18 cellular contexts compared by ENCODE assay signal in genomic region chr18:12048010-12048826, GRCh38. TPM values are rescaled to one million over a fixed set of nuclear protein-coding genes. Genes with fewer than 3 reads are reported as not detected.
A peak's percentile ranks its signal among the peaks of the same experiment; 100 is the strongest.
DNase-seq lines count a peak whose midpoint lies in the region; TF ChIP-seq lines count a peak whose summit lies in the region.
"Had no signal": no experiment of that assay in that cellular context is flagged by ENCODE, and none has a peak within 500 bp of the region (broad histone marks: within the 10 kb centered on the region; RNA-seq: fewer than 3 reads in every experiment).

No MANE protein-coding gene starts in this region.

- H3K4me3 Mint-ChIP-seq in chondrocyte (ENCODE audit: unreplicated experiment) = peak overlapping the region; percentile 61
- H3K4me3 Mint-ChIP-seq: activated naive CD4-positive, alpha-beta T cell treated with anti-CD3 and anti-CD28 coated beads, Interleukin-2, amount 10 ng/mL, durations not matched to agents 7 days and 5 days; CD14-positive monocyte; immature natural killer cell had no signal

- no peaks in the 10 kb centered on the region for H3K9me3 Mint-ChIP-seq in chondrocyte (ENCODE audit: low read depth)
- H3K9me3 Mint-ChIP-seq: activated naive CD4-positive, alpha-beta T cell treated with anti-CD3 and anti-CD28 coated beads, Interleukin-2, amount 10 ng/mL, durations not matched to agents 7 days and 5 days; CD14-positive monocyte; immature natural killer cell had no signal

- no peaks in the 10 kb centered on the region for H3K27me3 Mint-ChIP-seq in chondrocyte (ENCODE audit: low read depth)

- DNase-seq in ELR (ENCODE audit: low read depth) (peak; percentile 47), NCI-H226 (peak; percentile 44), chondrocyte (ENCODE audit: low spot score) (no peak), occipital lobe (lab: John Stamatoyannopoulos, UW) (peak; percentile 22), NCI-H510A (lab: John Stamatoyannopoulos, UW) (no peak), NK-92 (lab: John Stamatoyannopoulos, UW; ENCODE audit: unreplicated experiment) (no peak), T-helper 2 cell (no peak)
- DNase-seq in central memory CD4-positive, alpha-beta T cell = no peak
- DNase-seq: activated naive CD4-positive, alpha-beta T cell treated with anti-CD3 and anti-CD28 coated beads, Interleukin-2, amount 10 ng/mL, durations not matched to agents 7 days and 5 days; immature natural killer cell; mucosa of descending colon; NCI-H1092 treated with DMSO at 0.1 percent for 48 hours; NCI-H2171; NK-92 treated with Interleukin-12 subunit alpha and Interleukin-12 subunit beta, amount 100 ng/mL, for 24 hours; stimulated activated CD4-positive, alpha-beta T cell treated with anti-CD3 and anti-CD28 coated beads, Interleukin-15, amount 100 ng/mL, for 24 hours had no signal

- no peak for TF ChIP-seq CTCF in chondrocyte (IDR thresholded peaks at IDR 0.05)

- H3K36me3 Mint-ChIP-seq in chondrocyte (ENCODE audit: low read depth) = no peaks in the 10 kb centered on the region
- H3K36me3 Mint-ChIP-seq: activated naive CD4-positive, alpha-beta T cell treated with anti-CD3 and anti-CD28 coated beads, Interleukin-2, amount 10 ng/mL, durations not matched to agents 7 days and 5 days; CD14-positive monocyte; immature natural killer cell had no signal

- peaks cover 48% of the 10 kb centered on the region for H3K4me1 Mint-ChIP-seq in chondrocyte (ENCODE audit: low read depth)
- H3K4me1 Mint-ChIP-seq: activated naive CD4-positive, alpha-beta T cell treated with anti-CD3 and anti-CD28 coated beads, Interleukin-2, amount 10 ng/mL, durations not matched to agents 7 days and 5 days; immature natural killer cell had no signal

- peak overlapping the region; percentile 93 for H3K27ac Mint-ChIP-seq in chondrocyte (ENCODE audit: unreplicated experiment)
- H3K27ac Mint-ChIP-seq: activated naive CD4-positive, alpha-beta T cell treated with anti-CD3 and anti-CD28 coated beads, Interleukin-2, amount 10 ng/mL, durations not matched to agents 7 days and 5 days had no signal

RNA-seq across cellular contexts. Expression of gene ANKRD62, which starts 45.4 kb away (rescaled TPM):
- not detected in 3 replicates for total RNA-seq in chondrocyte
- 0.16 TPM for total RNA-seq in occipital lobe
- total RNA-seq: cardiac septum, thoracic aorta had no signal

Comparison
In these comparisons a context has a peak if more than half of its experiments do, and no peak if none do; other contexts are left out.
1. DNase-seq: peak in ELR (single experiment), NCI-H226 (single experiment) and occipital lobe (single experiment); none in chondrocyte (single experiment), NCI-H510A (single experiment), NK-92 (single experiment), T-helper 2 cell (0 of 5) and central memory CD4-positive, alpha-beta T cell (single experiment).